ENCODE assay signal across 8 cellular contexts in genomic region chr2:195656859-195657633, GRCh38. TPM values are rescaled to one million over a fixed set of nuclear protein-coding genes. Genes with fewer than 3 reads are reported as not detected.
DNase-seq lines count a peak whose midpoint lies in the region; ATAC-seq and TF ChIP-seq lines count a peak whose summit lies in the region.

Gene SLC39A10 (plus strand): TSS chr2:195657226. CDS start chr2:195680043, 22,817 bp downstream.

- peak; percentile 72 for ATAC-seq in GM21717 (IDR thresholded peaks at IDR 0.05; ENCODE audit: unreplicated experiment)

- peak; percentile 98 for DNase-seq in DMS153 treated with DMSO at 0.1 percent for 48 hours (lab: John Stamatoyannopoulos, UW; ENCODE audit: unreplicated experiment)
- DNase-seq in KBM-7, result peak; percentile 100
- peak; percentile 100 for DNase-seq in activated T-cell treated with anti-CD3 and anti-CD28 coated beads, Interleukin-2, amount 50 U/mL, for 24 hours
- no peak for DNase-seq in epithelial cell of proximal tubule (ENCODE audit: low read depth)
- DNase-seq in mucosa of gallbladder (ENCODE audit: low spot score), result peak; percentile 99
- DNase-seq in stimulated activated CD8-positive, alpha-beta memory T cell treated with anti-CD3 and anti-CD28 coated beads, Interleukin-4, amount 100 ng/mL, for 4 hours (ENCODE audit: low read depth in 2 of 2, low spot score in 1 of 2), result peak; percentile 95 to 97

- peak within 1 kb of the TSS; percentile 81 for H3K4me3 ChIP-seq in epithelial cell of proximal tubule (ENCODE audit: low read depth, low read length)

- peak; percentile 7 for TF ChIP-seq CTCF in epithelial cell of proximal tubule (conservative IDR thresholded peaks at IDR 0.05; ENCODE audit: low read depth, low read length)

- no peaks in the 10 kb centered on the region for H3K27me3 Mint-ChIP-seq in activated T-cell treated with anti-CD3 and anti-CD28 coated beads, Interleukin-2, amount 50 U/mL, for 24 hours

- H3K27ac Mint-ChIP-seq in activated T-cell treated with anti-CD3 and anti-CD28 coated beads, Interleukin-2, amount 50 U/mL, for 24 hours, result peak within 1 kb of the TSS; percentile 99

- peak within 1 kb of the TSS; percentile 97 for H3K4me3 Mint-ChIP-seq in activated T-cell treated with anti-CD3 and anti-CD28 coated beads, Interleukin-2, amount 50 U/mL, for 24 hours

- peaks cover 42% of the 10 kb centered on the region for H3K4me1 Mint-ChIP-seq in activated T-cell treated with anti-CD3 and anti-CD28 coated beads, Interleukin-2, amount 50 U/mL, for 24 hours (ENCODE audit: low read depth)

- in situ Hi-C loops in KBM-7 (cut with MboI; ENCODE audit: low pct_unique_long_range_greater_than_20kb, low sequenced_read_pairs), result loop anchor here (25.0 kb wide), 1 partner anchor 320 kb away; no protein-coding TSS in a partner anchor

- no peaks in the 10 kb centered on the region for H3K9me3 Mint-ChIP-seq in activated T-cell treated with anti-CD3 and anti-CD28 coated beads, Interleukin-2, amount 50 U/mL, for 24 hours

- peaks cover 38% of the 10 kb centered on the region for H3K36me3 Mint-ChIP-seq in activated T-cell treated with anti-CD3 and anti-CD28 coated beads, Interleukin-2, amount 50 U/mL, for 24 hours (ENCODE audit: low read depth)

TF ChIP-seq in PFSK-1, 5 proteins besides CTCF, POLR2A, EP300 and RAD21:
- TF ChIP-seq REST (IDR thresholded peaks at IDR 0.05; ENCODE audit: insufficient read depth in 1 of 2, low read depth in 2 of 2, low read length in 2 of 2) (no peak; a peak in 1 of 4 replicates), FOXP2 (optimal IDR thresholded peaks at IDR 0.05; ENCODE audit: borderline replicate concordance, extremely low read depth, extremely low read length, insufficient read depth) (peak; percentile 86), SIN3A (IDR thresholded peaks at IDR 0.05; ENCODE audit: borderline replicate concordance, insufficient read depth, low read length) (peak; percentile 86; the same call in 1 of the 2 replicates), TAF1 (IDR thresholded peaks at IDR 0.05; ENCODE audit: borderline replicate concordance, insufficient read depth, low read length) (peak; percentile 94), POLR2AphosphoS5 (IDR thresholded peaks at IDR 0.05; ENCODE audit: low read depth, low read length) (peak; percentile 88)

RNA-seq across cellular contexts. Expression of gene SLC39A10, which starts in this region (rescaled TPM):
- polyA plus RNA-seq in PFSK-1 (2012; ENCODE audit: insufficient read length, low read depth), result 8.3 TPM
- total RNA-seq in epithelial cell of proximal tubule (63.7 and 68.7 TPM in 2 replicates), mucosa of gallbladder (28.3 TPM)
